In genomic region chr13:21343659-21344058, GRCh38 we compare ENCODE assay signal across 20 cellular contexts.
A peak's percentile ranks its signal among the peaks of the same experiment; 100 is the strongest.
DNase-seq lines count a peak whose midpoint lies in the region; ATAC-seq, FAIRE-seq and TF ChIP-seq lines count a peak whose summit lies in the region.
"Had no signal": no experiment of that assay in that cellular context is flagged by ENCODE, and none has a peak within 500 bp of the region (broad histone marks: within the 10 kb centered on the region; RNA-seq: fewer than 3 reads in every experiment).

No MANE protein-coding gene starts in this region.

- no peak for TF ChIP-seq EP300 in GM12878 (IDR thresholded peaks at IDR 0.05; ENCODE audit: borderline replicate concordance in 1 of 2, control insufficient read depth in 1 of 2, low read depth in 2 of 2, low read length in 2 of 2)

- H4K20me1 ChIP-seq in GM12878 (ENCODE audit: control insufficient read depth, insufficient read depth): no peaks in the 10 kb centered on the region

- no peaks in the 10 kb centered on the region for H3K27me3 ChIP-seq in GM12878 (replicated peaks in 1 of 2; ENCODE audit: control insufficient read depth in 2 of 2, insufficient read depth in 2 of 2, low read length in 1 of 2)
- H3K27me3 ChIP-seq in thymus (ENCODE audit: control insufficient read depth, insufficient read depth): no peaks in the 10 kb centered on the region
- H3K27me3 ChIP-seq: left lung had no signal

- H3K27me3 Mint-ChIP-seq in activated naive CD4-positive, alpha-beta T cell treated with anti-CD3 and anti-CD28 coated beads, Interleukin-2, amount 10 ng/mL, durations not matched to agents 7 days and 5 days: peaks cover 3% of the 10 kb centered on the region
- H3K27me3 Mint-ChIP-seq in CD14-positive monocyte (ENCODE audit: low read depth in 3 of 3): peaks cover 0 to 1% (median 0%) of the 10 kb centered on the region in 3 donors

- peak overlapping the region; percentile 58 for H3K4me3 Mint-ChIP-seq in activated naive CD4-positive, alpha-beta T cell treated with anti-CD3 and anti-CD28 coated beads, Interleukin-2, amount 10 ng/mL, durations not matched to agents 7 days and 5 days
- no peak overlapping the region for H3K4me3 Mint-ChIP-seq in CD14-positive monocyte

- DNase-seq in activated naive CD4-positive, alpha-beta T cell treated with anti-CD3 and anti-CD28 coated beads, Interleukin-2, amount 10 ng/mL, durations not matched to agents 7 days and 5 days: no peak
- no peak for DNase-seq in activated naive CD4-positive, alpha-beta T cell treated with Interleukin-2 at 50 U/mL for 16 hours
- peak; percentile 44 for DNase-seq in Jurkat, Clone E6-1 (ENCODE audit: low read depth, low spot score)
- DNase-seq in GM12878 (ENCODE audit: low read depth, low spot score): no peak
- no peak for DNase-seq in CD14-positive monocyte (ENCODE audit: low spot score)
- no peak for DNase-seq in NCI-H1048 (lab: John Stamatoyannopoulos, UW)
- DNase-seq: activated CD8-positive, alpha-beta memory T cell treated with anti-CD3 and anti-CD28 coated beads for 24 hours; activated effector memory CD4-positive, alpha-beta T cell treated with anti-CD3 and anti-CD28 coated beads, Interleukin-2, amount 50 U/mL, for 16 hours; Caco-2; EL; left lung; NCI-H1417 treated with DMSO at 0.1 percent for 48 hours; psoas muscle; small intestine; stimulated activated CD4-positive, alpha-beta T cell treated with anti-CD3 and anti-CD28 coated beads, Interleukin-2, amount 100 ng/mL, for 48 hours had no signal

- BruUV-seq in GM12878 (replicated peaks; lab: Mats Ljungman, UMichigan): no TSS peak

- TF ChIP-seq RAD21 in GM12878 (IDR thresholded peaks at IDR 0.05; ENCODE audit: insufficient read depth, low read depth, low read length): no peak

- TF ChIP-seq CTCF in GM12878 (IDR thresholded peaks at IDR 0.05 in 2 of 3, conservative IDR thresholded peaks at IDR 0.05 in 1 of 3; ENCODE audit: control insufficient read depth in 2 of 3, extremely low read depth in 1 of 3, insufficient read depth in 1 of 3, low read depth in 3 of 3, low read length in 3 of 3) (no peak), CD14-positive monocyte (IDR thresholded peaks at IDR 0.05) (no peak)

- CTCF ChIA-PET in activated naive CD4-positive, alpha-beta T cell treated with anti-CD3 and anti-CD28 coated beads, Interleukin-2, amount 10 ng/mL, durations not matched to agents 7 days and 5 days (lab: Charles Lee): interaction anchor here (0.6 to 2.4 kb wide), 5 partner anchors 9 to 133 kb away, joined by 3 to 14 read pairs (median 3); no protein-coding TSS in a partner anchor
- CTCF ChIA-PET in GM12878 (lab: Yijun Ruan, JAX): interaction anchor here (1.1 kb wide), 1 partner anchor 47 kb away, joined by 5 read pairs; no protein-coding TSS in a partner anchor

- H3K27ac ChIP-seq in GM12878 (ENCODE audit: control insufficient read depth, insufficient read depth) (no peak overlapping the region), thymus (ENCODE audit: low read depth) (peak overlapping the region; percentile 15)
- H3K27ac ChIP-seq: psoas muscle had no signal

- SMC1A ChIA-PET in GM12878 (lab: Charles Lee; ENCODE audit: uncharacterized antibody, unreplicated experiment): interaction anchor here (1.0 to 1.8 kb wide), 3 partner anchors 26 to 47 kb away, joined by 3 to 7 read pairs (median 4); no protein-coding TSS in a partner anchor

- peak overlapping the region; percentile 2; the same call in 1 of the 2 replicates for H3K4me2 ChIP-seq in GM12878 (ENCODE audit: control insufficient read depth, insufficient read depth)

- no peaks in the 10 kb centered on the region for H3K79me2 ChIP-seq in GM12878 (ENCODE audit: control insufficient read depth, insufficient read depth, low read length)

- H3K4me3 ChIP-seq in Jurkat, Clone E6-1 (ENCODE audit: low read length): peak overlapping the region; percentile 55
- H3K4me3 ChIP-seq in GM12878: no peak overlapping the region
- no peak overlapping the region for H3K4me3 ChIP-seq in thymus (ENCODE audit: low read length)
- H3K4me3 ChIP-seq: HAP-1, left lung, psoas muscle had no signal

- H3K36me3 Mint-ChIP-seq in activated naive CD4-positive, alpha-beta T cell treated with anti-CD3 and anti-CD28 coated beads, Interleukin-2, amount 10 ng/mL, durations not matched to agents 7 days and 5 days: no peaks in the 10 kb centered on the region
- H3K36me3 Mint-ChIP-seq in CD14-positive monocyte: no peaks in the 10 kb centered on the region

- no peak for TF ChIP-seq POLR2A in GM12878 (IDR thresholded peaks at IDR 0.05; ENCODE audit: low read depth, low read length)

- H3K4me1 Mint-ChIP-seq in activated naive CD4-positive, alpha-beta T cell treated with anti-CD3 and anti-CD28 coated beads, Interleukin-2, amount 10 ng/mL, durations not matched to agents 7 days and 5 days: peaks cover 34% of the 10 kb centered on the region
- H3K4me1 Mint-ChIP-seq in CD14-positive monocyte: peaks cover 21% of the 10 kb centered on the region

- no peaks in the 10 kb centered on the region for H3K9me3 Mint-ChIP-seq in activated naive CD4-positive, alpha-beta T cell treated with anti-CD3 and anti-CD28 coated beads, Interleukin-2, amount 10 ng/mL, durations not matched to agents 7 days and 5 days
- peaks cover 0 to 3% (median 0%) of the 10 kb centered on the region in 7 donors for H3K9me3 Mint-ChIP-seq in CD14-positive monocyte

- H3K9me3 ChIP-seq in GM12878 (replicated peaks; ENCODE audit: control insufficient read depth, insufficient read depth, low read length): no peaks in the 10 kb centered on the region
- no peaks in the 10 kb centered on the region for H3K9me3 ChIP-seq in thymus (ENCODE audit: control insufficient read depth)
- H3K9me3 ChIP-seq: Caco-2, HAP-1, left lung, psoas muscle had no signal

- peak overlapping the region; percentile 88 for H3K27ac Mint-ChIP-seq in activated naive CD4-positive, alpha-beta T cell treated with anti-CD3 and anti-CD28 coated beads, Interleukin-2, amount 10 ng/mL, durations not matched to agents 7 days and 5 days
- H3K27ac Mint-ChIP-seq in CD14-positive monocyte: peak overlapping the region in 2 of 7 donors; percentile 38 to 69

- H3K9ac ChIP-seq in GM12878 (ENCODE audit: control insufficient read depth, insufficient read depth, low read length): no peak overlapping the region

- no peak for ATAC-seq in GM12878
- ATAC-seq in GM19455 (IDR thresholded peaks at IDR 0.05; ENCODE audit: unreplicated experiment): no peak
- ATAC-seq: left lung, psoas muscle, Right ventricle myocardium inferior had no signal

- H3K4me1 ChIP-seq in GM12878 (ENCODE audit: control insufficient read depth, insufficient read depth, low read length) (peaks cover 17% of the 10 kb centered on the region), thymus (ENCODE audit: control insufficient read depth, insufficient read depth, low read length) (peaks cover 15% of the 10 kb centered on the region)
- H3K4me1 ChIP-seq: Caco-2, HAP-1, psoas muscle had no signal

- no peak for FAIRE-seq in GM12878 (lab: Jason Lieb, UNC)
- FAIRE-seq: endometrium, small intestine had no signal

- intact Hi-C loops in GM12878 (cut with micrococcal nuclease; ENCODE audit: unreplicated experiment) (no loop called here), CD14-positive monocyte (cut with micrococcal nuclease) (no loop called here)

- H2AFZ ChIP-seq in GM12878 (ENCODE audit: control insufficient read depth, low read depth, low read length): no peak overlapping the region

- POLR2A ChIA-PET in GM12878 (lab: Charles Lee): interaction anchor here (0.8 kb wide), 1 partner anchor 15 kb away, joined by 4 read pairs; no protein-coding TSS in a partner anchor

- in situ Hi-C loops in GM12878 (cut with MboI): no loop called here

- H3K36me3 ChIP-seq in GM12878 (ENCODE audit: control insufficient read depth in 2 of 2, insufficient read depth in 2 of 2, low read length in 1 of 2) (no peaks in the 10 kb centered on the region), thymus (ENCODE audit: control insufficient read depth, insufficient read depth) (no peaks in the 10 kb centered on the region)
- H3K36me3 ChIP-seq: HAP-1, left lung had no signal

- WGBS in GM12878 (ENCODE audit: insufficient coverage, insufficient replicate concordance, low lambda C conversion rate, missing lambda C conversion rate): 75% methylated on average over 4 of the region's 4 CpGs
- WGBS in thymus: 79% methylated on average over 4 of the region's 4 CpGs

- RAD21 ChIA-PET in GM12878 (lab: Charles Lee; ENCODE audit: unreplicated experiment): interaction anchor here (1.3 to 2.3 kb wide), 2 partner anchors 46 to 115 kb away, joined by 3 to 11 read pairs; partner anchors contain the start of gene ZDHHC20

TF ChIP-seq in GM12878, 131 proteins besides CTCF, POLR2A, EP300 and RAD21:
- TF ChIP-seq SP1 (IDR thresholded peaks at IDR 0.05; ENCODE audit: low read depth, low read length) (no peak), E2F8 (IDR thresholded peaks at IDR 0.05; ENCODE audit: low read depth, partially characterized antibody) (no peak), MLLT1 (IDR thresholded peaks at IDR 0.05) (no peak)
